In the genomic region with DNA sequence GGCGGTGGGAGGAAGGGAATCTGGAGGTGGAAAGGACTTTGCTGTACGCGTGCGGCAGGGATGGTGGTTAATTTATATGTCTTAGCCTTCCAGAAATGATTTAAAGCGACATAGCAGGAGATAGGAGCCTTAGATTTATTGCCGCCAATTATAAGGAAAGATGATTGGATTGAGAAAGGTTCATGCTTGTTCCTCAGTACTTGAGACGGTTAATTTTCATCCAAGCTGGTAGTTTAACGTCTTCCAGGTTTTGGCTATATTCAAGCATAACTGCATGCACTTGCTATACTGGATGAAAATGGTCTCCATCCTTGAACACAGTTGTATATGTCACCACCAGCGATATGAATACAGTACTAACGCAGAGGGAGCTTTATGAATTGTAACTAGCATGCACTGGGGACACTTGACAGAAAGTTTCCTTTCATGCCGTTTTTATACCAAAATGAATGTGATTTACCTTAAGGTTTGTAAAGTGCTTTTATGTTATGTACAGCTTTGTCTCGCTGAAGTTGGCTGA, we compare ENCODE assay signal across 8 cellular contexts. TPM values are rescaled to one million over a fixed set of nuclear protein-coding genes. Genes with fewer than 3 reads are reported as not detected.
DNase-seq lines count a peak whose midpoint lies in the region; ATAC-seq and TF ChIP-seq lines count a peak whose summit lies in the region.

No MANE protein-coding gene starts in this region.

- DNase-seq in GM23248: no peak
- DNase-seq in fibroblast of the aortic adventitia (ENCODE audit: low read depth): no peak
- DNase-seq in skeletal muscle cell (ENCODE audit: low read depth): no peak
- no peak for DNase-seq in medulla oblongata (ENCODE audit: extremely low spot score)
- no peak for DNase-seq in H4 (ENCODE audit: low spot score)

- in situ Hi-C loops in GM23248 (cut with MboI): no loop called here

- no peaks in the 10 kb centered on the region for H3K9me3 ChIP-seq in GM23248 (ENCODE audit: low read depth)
- H3K9me3 ChIP-seq in SU-DHL-6 (ENCODE audit: insufficient read depth, low read length): no peaks in the 10 kb centered on the region

- H3K27me3 ChIP-seq in GM23248 (replicated peaks; ENCODE audit: insufficient read depth) (no peaks in the 10 kb centered on the region), SU-DHL-6 (ENCODE audit: low read length) (no peaks in the 10 kb centered on the region)

- H3K9ac ChIP-seq in GM23248 (peak overlapping the region; percentile 93), SU-DHL-6 (ENCODE audit: low read length) (peak overlapping the region; percentile 96)

- H3K36me3 ChIP-seq in GM23248 (ENCODE audit: low read depth) (peaks cover 11% of the 10 kb centered on the region; the same call in 1 of the 2 replicates), SU-DHL-6 (ENCODE audit: low read length) (peaks cover 7% of the 10 kb centered on the region; the same call in 1 of the 2 replicates)

- H3K4me3 ChIP-seq in GM23248: peak overlapping the region; percentile 95
- peak overlapping the region; percentile 99 for H3K4me3 ChIP-seq in SU-DHL-6 (ENCODE audit: insufficient read depth, low read length, poor library complexity, severe bottlenecking)
- peak overlapping the region; percentile 94 for H3K4me3 ChIP-seq in fibroblast of the aortic adventitia (ENCODE audit: low read depth, low read length)
- H3K4me3 ChIP-seq in skeletal muscle cell (ENCODE audit: low read depth, low read length): peak overlapping the region; percentile 78

- ATAC-seq in HG03354 (IDR thresholded peaks at IDR 0.05; ENCODE audit: poor library complexity, severe bottlenecking, unreplicated experiment) (no peak), GM18511 (IDR thresholded peaks at IDR 0.05; ENCODE audit: unreplicated experiment) (no peak)

- H3K27ac ChIP-seq in GM23248 (peak overlapping the region; percentile 79), SU-DHL-6 (ENCODE audit: low read depth, low read length) (peak overlapping the region; percentile 77)

- peak overlapping the region; percentile 97 for H2AFZ ChIP-seq in GM23248
- H2AFZ ChIP-seq in SU-DHL-6 (ENCODE audit: low read depth, low read length, severe bottlenecking): peak overlapping the region; percentile 83

- H3K79me2 ChIP-seq in GM23248 (ENCODE audit: insufficient read depth) (peaks cover 29% of the 10 kb centered on the region), SU-DHL-6 (ENCODE audit: insufficient read depth, low read length) (peaks cover 7% of the 10 kb centered on the region; the same call in 1 of the 2 replicates)

- peaks cover 18% of the 10 kb centered on the region for H3K4me1 ChIP-seq in GM23248 (ENCODE audit: insufficient read depth)

- H3F3A ChIP-seq in GM23248 (ENCODE audit: insufficient read depth) (peaks cover 37% of the 10 kb centered on the region), SU-DHL-6 (ENCODE audit: insufficient read depth) (peaks cover 34% of the 10 kb centered on the region; the same call in 1 of the 2 replicates)

- peak overlapping the region; percentile 97 for H3K4me2 ChIP-seq in GM23248 (ENCODE audit: unreplicated experiment)
- H3K4me2 ChIP-seq in SU-DHL-6 (ENCODE audit: low read depth, low read length, poor library complexity, severe bottlenecking): peak overlapping the region; percentile 99

- H4K20me1 ChIP-seq in GM23248 (ENCODE audit: insufficient read depth) (no peaks in the 10 kb centered on the region), SU-DHL-6 (ENCODE audit: low read depth, low read length) (no peaks in the 10 kb centered on the region)

- no peaks in the 10 kb centered on the region for H3K9me2 ChIP-seq in GM23248 (ENCODE audit: insufficient read depth)
- H3K9me2 ChIP-seq in SU-DHL-6 (replicated peaks; ENCODE audit: insufficient read depth, low read length): no peaks in the 10 kb centered on the region

- no peak for TF ChIP-seq CTCF in SU-DHL-6 (IDR thresholded peaks at IDR 0.05; ENCODE audit: insufficient read depth, low read length, poor library complexity, severe bottlenecking)
- TF ChIP-seq CTCF in fibroblast of the aortic adventitia (IDR thresholded peaks at IDR 0.05; ENCODE audit: insufficient read depth, low read length): no peak

- 26 to 28% methylated on average over 12 of the region's 12 CpGs for WGBS in GM23248 (ENCODE audit: low coverage in 1 of 2, low lambda C conversion rate in 2 of 2, missing lambda C conversion rate in 2 of 2), 2 experiments

RNA-seq across cellular contexts. Expression of gene PEX12, which starts 0.6 kb away (rescaled TPM):
- total RNA-seq in GM23248 (2014; rRNA removed; shearing (Covaris generic)): 7.9 and 10.1 TPM in 2 replicates
- 6.3 and 6.7 TPM in 2 replicates for polyA plus RNA-seq in GM23248 (2016; fragmentation: Nextera tagmentation; extraction: Ambion mirVana)
- 6.1 and 8.8 TPM in 2 replicates for total RNA-seq in fibroblast of the aortic adventitia (ENCODE audit: low replicate concordance)
- 11.1 and 13.7 TPM in 2 replicates for total RNA-seq in H4 (2014; rRNA removed; shearing (Covaris generic))

RNA-seq across cellular contexts. Expression of gene AP2B1, which starts 8.1 kb away (rescaled TPM):
- total RNA-seq in GM23248 (2014; rRNA removed; shearing (Covaris generic)): 67.3 and 72.4 TPM in 2 replicates
- 85.9 and 92.6 TPM in 2 replicates for polyA plus RNA-seq in GM23248 (2016; fragmentation: Nextera tagmentation; extraction: Ambion mirVana)
- total RNA-seq in fibroblast of the aortic adventitia (ENCODE audit: low replicate concordance): 101 and 118 TPM in 2 replicates
- 40.1 and 57.2 TPM in 2 replicates for total RNA-seq in H4 (2014; rRNA removed; shearing (Covaris generic))

RNA-seq across cellular contexts. Expression of gene SLFN14, which starts 18.4 kb away (rescaled TPM):
- not detected in 2 replicates for total RNA-seq in GM23248 (2014; rRNA removed; shearing (Covaris generic))
- polyA plus RNA-seq in GM23248 (2016; fragmentation: Nextera tagmentation; extraction: Ambion mirVana): not detected in 2 replicates
- total RNA-seq in fibroblast of the aortic adventitia (ENCODE audit: low replicate concordance): not detected in 2 replicates
- total RNA-seq in H4 (2014; rRNA removed; shearing (Covaris generic)): not detected in 2 replicates

RNA-seq across cellular contexts. Expression of gene SLFN12L, which starts 41.5 kb away (rescaled TPM):
- total RNA-seq in GM23248 (2014; rRNA removed; shearing (Covaris generic)): 0.11 TPM in 1 of 2 replicates, not detected in the other
- not detected in 2 replicates for polyA plus RNA-seq in GM23248 (2016; fragmentation: Nextera tagmentation; extraction: Ambion mirVana)
- 0.18 TPM in 1 of 2 replicates, not detected in the other for total RNA-seq in fibroblast of the aortic adventitia (ENCODE audit: low replicate concordance)
- 0.06 and 0.31 TPM in 2 replicates for total RNA-seq in H4 (2014; rRNA removed; shearing (Covaris generic))
